Comparison of ENCODE assay signal across 26 cellular contexts in genomic region chr20:31550099-31550498, GRCh38. TPM values are rescaled to one million over a fixed set of nuclear protein-coding genes. Genes with fewer than 3 reads are reported as not detected.
DNase-seq lines count a peak whose midpoint lies in the region; ATAC-seq and TF ChIP-seq lines count a peak whose summit lies in the region.
"Had no signal": no experiment of that assay in that cellular context is flagged by ENCODE, and none has a peak within 500 bp of the region (broad histone marks: within the 10 kb centered on the region; RNA-seq: fewer than 3 reads in every experiment).

No MANE protein-coding gene starts in this region.

- ATAC-seq in activated naive CD4-positive, alpha-beta T cell treated with anti-CD3 and anti-CD28 coated beads, Interleukin-2, amount 50 U/mL, for 72 hours: no peak
- no peak for ATAC-seq in effector memory CD8-positive, alpha-beta T cell (replicated peaks)
- ATAC-seq in lower lobe of right lung: no peak
- ATAC-seq: mucosa of descending colon had no signal

- no peaks in the 10 kb centered on the region for H3K27me3 Mint-ChIP-seq in effector memory CD8-positive, alpha-beta T cell
- no peaks in the 10 kb centered on the region for H3K27me3 Mint-ChIP-seq in progenitor cell of endocrine pancreas

- peaks cover 13 to 17% of the 10 kb centered on the region in 2 donors for H3K4me1 Mint-ChIP-seq in effector memory CD8-positive, alpha-beta T cell (ENCODE audit: low read depth in 2 of 2)
- peaks cover 6% of the 10 kb centered on the region for H3K4me1 Mint-ChIP-seq in progenitor cell of endocrine pancreas (ENCODE audit: low read depth)

- H3F3A ChIP-seq in Loucy (ENCODE audit: low read depth): no peaks in the 10 kb centered on the region

- H3K27me3 ChIP-seq in Loucy (ENCODE audit: insufficient read depth, low read length, poor library complexity, severe bottlenecking) (no peaks in the 10 kb centered on the region), lower lobe of right lung (ENCODE audit: low read depth) (no peaks in the 10 kb centered on the region)
- H3K27me3 ChIP-seq: BLaER1 treated with 17β-estradiol and CSF1 and Interleukin-3, amounts not matched to agents 10 nM and 100 nM; brain microvascular endothelial cell; esophagus muscularis mucosa; transverse colon had no signal

- intact Hi-C loops in lower lobe of right lung (cut with DNase I): no loop called here

- no peak overlapping the region for H3K27ac ChIP-seq in lower lobe of right lung
- H3K27ac ChIP-seq: brain microvascular endothelial cell, esophagus muscularis mucosa, HL-60, left ventricle myocardium inferior, prostate gland, transverse colon had no signal

- DNase-seq in activated naive CD4-positive, alpha-beta T cell treated with anti-CD3 and anti-CD28 coated beads, Interleukin-2, amount 50 U/mL, for 72 hours (ENCODE audit: low spot score in 2 of 2): no peak
- DNase-seq in activated naive CD4-positive, alpha-beta T cell (lab: John Stamatoyannopoulos, UW): no peak
- no peak for DNase-seq in effector memory CD8-positive, alpha-beta T cell
- DNase-seq in progenitor cell of endocrine pancreas (ENCODE audit: low spot score, unreplicated experiment): no peak
- DNase-seq in SKM-1 (lab: John Stamatoyannopoulos, UW; ENCODE audit: unreplicated experiment): no peak
- DNase-seq in lower lobe of right lung: no peak
- DNase-seq in NCI-H82 treated with DMSO at 0.1 percent for 48 hours (lab: John Stamatoyannopoulos, UW; ENCODE audit: unreplicated experiment): no peak
- DNase-seq: activated CD4-positive, CD25-positive, alpha-beta regulatory T cell; activated T-cell treated with anti-CD3 and anti-CD28 coated beads, Interleukin-2, amount 50 U/mL, for 1 hour; brain microvascular endothelial cell; effector memory CD4-positive, alpha-beta T cell; HCEC 1CT; hippocampal formation; IMR-90; left ventricle myocardium inferior; NCI-H1105; NCI-H2029; NCI-H345; NCI-H82; transverse colon had no signal

- H3K36me3 ChIP-seq in Loucy (ENCODE audit: insufficient read depth, low read length) (peaks cover 59% of the 10 kb centered on the region; the same call in 1 of the 2 replicates), lower lobe of right lung (peaks cover 82% of the 10 kb centered on the region)
- H3K36me3 ChIP-seq: prostate gland had no signal

- no peaks in the 10 kb centered on the region for H3K9me3 ChIP-seq in Loucy (ENCODE audit: insufficient read depth, low read depth, low read length)
- H3K9me3 ChIP-seq in lower lobe of right lung: no peaks in the 10 kb centered on the region
- H3K9me3 ChIP-seq: BLaER1 treated with 17β-estradiol and CSF1 and Interleukin-3, amounts not matched to agents 10 nM and 100 nM; esophagus muscularis mucosa; left ventricle myocardium inferior; mucosa of descending colon; prostate gland; transverse colon had no signal

- peaks cover 5% of the 10 kb centered on the region for H4K20me1 ChIP-seq in Loucy (ENCODE audit: insufficient read depth, low read length, poor library complexity, severe bottlenecking)

- no peak overlapping the region for H3K9ac ChIP-seq in Loucy (ENCODE audit: low read depth, low read length, poor library complexity, severe bottlenecking)

- H3K36me3 Mint-ChIP-seq in activated naive CD4-positive, alpha-beta T cell treated with anti-CD3 and anti-CD28 coated beads, Interleukin-2, amount 50 U/mL, for 72 hours: peaks cover 34 to 35% of the 10 kb centered on the region in 2 donors
- peaks cover 64% of the 10 kb centered on the region for H3K36me3 Mint-ChIP-seq in effector memory CD8-positive, alpha-beta T cell (ENCODE audit: insufficient read depth)
- peaks cover 34% of the 10 kb centered on the region for H3K36me3 Mint-ChIP-seq in progenitor cell of endocrine pancreas (ENCODE audit: insufficient read depth)

- peak overlapping the region in 1 of 2 donors; percentile 3 for H3K4me3 Mint-ChIP-seq in effector memory CD8-positive, alpha-beta T cell
- no peak overlapping the region for H3K4me3 Mint-ChIP-seq in progenitor cell of endocrine pancreas (ENCODE audit: low read depth)

- no peak overlapping the region for H3K4me3 ChIP-seq in Loucy (ENCODE audit: low read length, poor library complexity, severe bottlenecking)
- H3K4me3 ChIP-seq in lower lobe of right lung: no peak overlapping the region
- H3K4me3 ChIP-seq: BLaER1 treated with 17β-estradiol and CSF1 and Interleukin-3, amounts not matched to agents 10 nM and 100 nM; esophagus muscularis mucosa; left ventricle myocardium inferior; mucosa of descending colon; prostate gland; transverse colon had no signal

- H2AFZ ChIP-seq in Loucy (ENCODE audit: low read length): no peak overlapping the region

- H3K9me2 ChIP-seq in Loucy (replicated peaks; ENCODE audit: low read depth, low read length): no peaks in the 10 kb centered on the region

- H3K27ac Mint-ChIP-seq in activated naive CD4-positive, alpha-beta T cell treated with anti-CD3 and anti-CD28 coated beads, Interleukin-2, amount 50 U/mL, for 72 hours: peak overlapping the region; percentile 86 to 94
- peak overlapping the region; percentile 16 to 23 for H3K27ac Mint-ChIP-seq in effector memory CD8-positive, alpha-beta T cell
- peak overlapping the region; percentile 16 for H3K27ac Mint-ChIP-seq in progenitor cell of endocrine pancreas

- peaks cover 38% of the 10 kb centered on the region for H3K79me2 ChIP-seq in Loucy (ENCODE audit: insufficient read depth, low read length)

- no peak for TF ChIP-seq CTCF in Loucy (conservative IDR thresholded peaks at IDR 0.05; ENCODE audit: low read length)
- TF ChIP-seq CTCF in progenitor cell of endocrine pancreas (IDR thresholded peaks at IDR 0.05; ENCODE audit: unreplicated experiment): no peak
- no peak for TF ChIP-seq CTCF in lower lobe of right lung (IDR thresholded peaks at IDR 0.05)

- H3K4me2 ChIP-seq in Loucy (ENCODE audit: low read depth, low read length, poor library complexity, severe bottlenecking): peak overlapping the region; percentile 24

- no peaks in the 10 kb centered on the region for H3K9me3 Mint-ChIP-seq in activated naive CD4-positive, alpha-beta T cell treated with anti-CD3 and anti-CD28 coated beads, Interleukin-2, amount 50 U/mL, for 72 hours
- H3K9me3 Mint-ChIP-seq in effector memory CD8-positive, alpha-beta T cell: no peaks in the 10 kb centered on the region
- no peaks in the 10 kb centered on the region for H3K9me3 Mint-ChIP-seq in progenitor cell of endocrine pancreas (ENCODE audit: low read depth)

- H3K4me1 ChIP-seq in Loucy (ENCODE audit: insufficient read depth, low read length, poor library complexity, severe bottlenecking): peaks cover 7% of the 10 kb centered on the region
- H3K4me1 ChIP-seq in lower lobe of right lung: peaks cover 19% of the 10 kb centered on the region
- H3K4me1 ChIP-seq: prostate gland had no signal

RNA-seq across cellular contexts. Expression of gene HM13, which starts 35.9 kb away (rescaled TPM):
- 100 to 1,000 TPM; 108 to 124 TPM for total RNA-seq in activated naive CD4-positive, alpha-beta T cell treated with anti-CD3 and anti-CD28 coated beads, Interleukin-2, amount 50 U/mL, for 72 hours
- total RNA-seq in progenitor cell of endocrine pancreas (211 and 217 TPM in 2 replicates), lower lobe of right lung (134 TPM)

RNA-seq across cellular contexts. Expression of gene ID1, which starts 55.0 kb away (rescaled TPM):
- total RNA-seq in activated naive CD4-positive, alpha-beta T cell treated with anti-CD3 and anti-CD28 coated beads, Interleukin-2, amount 50 U/mL, for 72 hours: 10 to 100 TPM in 1 of 2 donors, 1 to 10 TPM in 1; 1.4 to 19.4 TPM
- total RNA-seq in progenitor cell of endocrine pancreas (322 and 326 TPM in 2 replicates), lower lobe of right lung (196 TPM)

Comparison
In these comparisons a context has a peak if more than half of its experiments do, and no peak if none do; other contexts are left out.
1. H3K27ac Mint-ChIP-seq: peak in every context shown above with its lines; median percentile 90 in activated naive CD4-positive, alpha-beta T cell treated with anti-CD3 and anti-CD28 coated beads, Interleukin-2, amount 50 U/mL, for 72 hours; 20 in effector memory CD8-positive, alpha-beta T cell; 16 in progenitor cell of endocrine pancreas.